21 cellular contexts compared by ENCODE assay signal in genomic region chr1:40906781-40907400, GRCh38.
"Had no signal": no experiment of that assay in that cellular context is flagged by ENCODE, and none has a peak within 500 bp of the region (broad histone marks: within the 10 kb centered on the region; RNA-seq: fewer than 3 reads in every experiment).

No MANE protein-coding gene starts in this region.

- H3K4me3 ChIP-seq: coronary artery, skin epidermis, suprapubic skin, upper lobe of left lung had no signal

- H3K4me1 Mint-ChIP-seq: activated B cell treated with CpG ODN at 0.5 μM for 24 hours; activated CD4-positive, alpha-beta T cell treated with anti-CD3 and anti-CD28 coated beads, Interleukin-2, amount 10 ng/mL, durations not matched to agents 24 days and 14 days had no signal

- H3K27me3 ChIP-seq: suprapubic skin, upper lobe of left lung had no signal

- H3K9me3 Mint-ChIP-seq: activated B cell treated with CpG ODN at 0.5 μM for 24 hours; activated CD4-positive, alpha-beta T cell treated with anti-CD3 and anti-CD28 coated beads, Interleukin-2, amount 10 ng/mL, durations not matched to agents 24 days and 14 days; activated naive CD4-positive, alpha-beta T cell treated with anti-CD3 and anti-CD28 coated beads, Interleukin-2, amount 50 U/mL, for 72 hours; natural killer cell treated with Interleukin-12 subunit alpha and Interleukin-12 subunit beta and Interleukin-15 and Interleukin-18, amount 100 ng/mL, for 72 hours had no signal

- ATAC-seq: activated CD8-positive, alpha-beta T cell treated with anti-CD3 and anti-CD28 coated beads, Interleukin-2, amount 10 ng/mL, durations not matched to agents 7 days and 5 days; activated naive CD4-positive, alpha-beta T cell treated with anti-CD3 and anti-CD28 coated beads, Interleukin-2, amount 50 U/mL, for 72 hours; left ventricle myocardium superior; natural killer cell treated with Interleukin-12 subunit alpha and Interleukin-12 subunit beta and Interleukin-15 and Interleukin-18, amount 100 ng/mL, for 72 hours; stimulated activated naive CD8-positive, alpha-beta T cell treated with anti-CD3 and anti-CD28 coated beads, Interleukin-15, Interleukin-2, amounts not matched to agents 100 U/mL and 50 U/mL, for 24 hours had no signal

- H3K36me3 Mint-ChIP-seq: activated naive CD4-positive, alpha-beta T cell treated with anti-CD3 and anti-CD28 coated beads, Interleukin-2, amount 50 U/mL, for 72 hours; natural killer cell treated with Interleukin-12 subunit alpha and Interleukin-12 subunit beta and Interleukin-15 and Interleukin-18, amount 100 ng/mL, for 72 hours had no signal

- H3K4me3 Mint-ChIP-seq: activated B cell treated with CpG ODN at 0.5 μM for 24 hours; activated CD4-positive, alpha-beta T cell treated with anti-CD3 and anti-CD28 coated beads, Interleukin-2, amount 10 ng/mL, durations not matched to agents 24 days and 14 days; activated CD8-positive, alpha-beta T cell treated with anti-CD3 and anti-CD28 coated beads, Interleukin-2, amount 10 ng/mL, durations not matched to agents 7 days and 5 days; natural killer cell treated with Interleukin-12 subunit alpha and Interleukin-12 subunit beta and Interleukin-15 and Interleukin-18, amount 100 ng/mL, for 72 hours had no signal

- H3K27ac ChIP-seq: coronary artery, skin epidermis, suprapubic skin, upper lobe of left lung had no signal

- H3K9me3 ChIP-seq: suprapubic skin, upper lobe of left lung had no signal

- DNase-seq: activated B cell treated with CpG ODN at 0.5 μM for 24 hours; activated CD4-positive, alpha-beta T cell treated with anti-CD3 and anti-CD28 coated beads, Interleukin-2, amount 10 ng/mL, durations not matched to agents 24 days and 14 days; activated CD8-positive, alpha-beta memory T cell treated with anti-CD3 and anti-CD28 coated beads, Interleukin-2, amount 50 U/mL, for 4 hours; activated CD8-positive, alpha-beta T cell treated with anti-CD3 and anti-CD28 coated beads, Interleukin-2, amount 10 ng/mL, durations not matched to agents 7 days and 5 days; activated effector memory CD4-positive, alpha-beta T cell treated with anti-CD3 and anti-CD28 coated beads, Interleukin-2, amount 50 U/mL, for 16 hours; activated T-cell treated with anti-CD3 and anti-CD28 coated beads, Interleukin-2, amount 50 U/mL, for 48 hours; central memory CD4-positive, alpha-beta T cell; effector CD4-positive, alpha-beta T cell; foreskin melanocyte; kidney glomerular epithelial cell; left ventricle myocardium superior; mesenchymal stem cell; stimulated activated CD4-positive, alpha-beta T cell treated with anti-CD3 and anti-CD28 coated beads, Interleukin-15, amount 100 ng/mL, for 24 hours; stimulated activated CD4-positive, alpha-beta T cell treated with anti-CD3 and anti-CD28 coated beads, Interleukin-4, amount 100 ng/mL, for 4 hours; stimulated activated naive CD8-positive, alpha-beta T cell treated with anti-CD3 and anti-CD28 coated beads, Interleukin-15, Interleukin-2, amounts not matched to agents 100 U/mL and 50 U/mL, for 24 hours; upper lobe of left lung had no signal

- H3K36me3 ChIP-seq: suprapubic skin, upper lobe of left lung had no signal

- H3K27ac Mint-ChIP-seq: activated B cell treated with CpG ODN at 0.5 μM for 24 hours; activated CD4-positive, alpha-beta T cell treated with anti-CD3 and anti-CD28 coated beads, Interleukin-2, amount 10 ng/mL, durations not matched to agents 24 days and 14 days; activated CD8-positive, alpha-beta T cell treated with anti-CD3 and anti-CD28 coated beads, Interleukin-2, amount 10 ng/mL, durations not matched to agents 7 days and 5 days; natural killer cell treated with Interleukin-12 subunit alpha and Interleukin-12 subunit beta and Interleukin-15 and Interleukin-18, amount 100 ng/mL, for 72 hours had no signal
